Comparison of ENCODE assay signal across 13 cellular contexts in the genomic region with DNA sequence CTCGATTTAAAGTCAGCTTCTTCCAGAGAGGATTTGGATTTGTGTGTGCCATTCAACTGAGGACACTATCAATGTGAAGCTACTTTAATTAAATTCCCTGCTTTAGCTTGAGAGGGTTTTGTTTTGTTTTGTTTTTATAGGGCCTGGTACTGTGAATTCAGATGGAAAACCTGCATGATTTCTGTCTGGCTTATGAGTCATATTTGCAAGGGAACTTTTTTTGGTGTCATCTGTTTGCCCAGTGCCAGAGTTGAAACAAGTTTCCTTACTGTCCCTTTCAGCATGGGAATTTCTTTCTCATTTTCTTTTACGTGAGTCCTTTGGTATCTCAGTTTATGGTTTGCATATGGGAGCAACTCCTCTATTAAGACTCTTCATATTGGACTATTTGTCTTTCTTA.
"Had no signal": no experiment of that assay in that cellular context is flagged by ENCODE, and none has a peak within 500 bp of the region (broad histone marks: within the 10 kb centered on the region; RNA-seq: fewer than 3 reads in every experiment).

No MANE protein-coding gene starts in this region.

- H3K9me3 ChIP-seq: adrenal gland, colonic mucosa, right lobe of liver, upper lobe of left lung had no signal

- H3K4me1 ChIP-seq: adrenal gland, colonic mucosa, esophagus squamous epithelium, foreskin keratinocyte, right lobe of liver, upper lobe of left lung had no signal

- DNase-seq: activated CD4-positive, alpha-beta T cell treated with anti-CD3 and anti-CD28 coated beads for 1 hour; activated CD4-positive, alpha-beta T cell treated with anti-CD3 and anti-CD28 coated beads, Interleukin-2, amount 50 U/mL, for 48 hours; activated naive CD4-positive, alpha-beta T cell treated with anti-CD3 and anti-CD28 coated beads, Interleukin-2, amount 10 ng/mL, durations not matched to agents 7 days and 5 days; colonic mucosa; esophagus squamous epithelium; foreskin keratinocyte; glutamatergic neuron; right lobe of liver; stimulated activated CD4-positive, alpha-beta T cell treated with anti-CD3 and anti-CD28 coated beads, Interleukin-1b, Interleukin-23, amount 100 ng/mL, for 48 hours; stimulated activated naive CD8-positive, alpha-beta T cell treated with anti-CD3 and anti-CD28 coated beads, Interleukin-15, amount 100 ng/mL, for 72 hours; upper lobe of left lung had no signal

- H3K27ac ChIP-seq: adrenal gland, colonic mucosa, esophagus squamous epithelium, foreskin keratinocyte, right lobe of liver, upper lobe of left lung, VCaP had no signal

- H3K4me3 ChIP-seq: adrenal gland, colonic mucosa, esophagus squamous epithelium, right lobe of liver, upper lobe of left lung had no signal

- H3K36me3 ChIP-seq: adrenal gland, colonic mucosa, esophagus squamous epithelium, right lobe of liver, upper lobe of left lung had no signal

- ATAC-seq: foreskin keratinocyte; right lobe of liver; stimulated activated naive CD8-positive, alpha-beta T cell treated with anti-CD3 and anti-CD28 coated beads, Interleukin-15, amount 100 ng/mL, for 72 hours had no signal

- H3K27me3 ChIP-seq: adrenal gland, colonic mucosa, esophagus squamous epithelium, foreskin keratinocyte, right lobe of liver, upper lobe of left lung had no signal
